8 cellular contexts compared by ENCODE assay signal in the genomic region with DNA sequence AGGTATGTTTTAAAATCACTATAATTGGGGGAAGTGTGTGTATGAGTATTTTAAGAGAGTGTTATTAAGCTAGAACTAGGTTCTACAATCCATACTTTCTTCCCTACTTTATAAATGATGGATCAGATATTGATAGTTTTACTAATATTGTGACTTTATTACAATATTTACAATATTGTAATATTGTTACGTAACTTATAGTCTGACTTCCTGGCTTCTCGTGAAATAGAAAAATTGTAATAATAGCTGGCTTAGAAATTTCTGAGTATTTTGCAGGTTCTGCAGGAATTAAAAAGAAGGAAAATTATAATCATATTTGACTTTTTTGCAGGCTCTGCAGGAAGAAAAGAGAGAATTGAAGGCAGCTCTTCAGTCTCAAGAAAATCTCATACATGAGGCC.
"Had no signal": no experiment of that assay in that cellular context is flagged by ENCODE, and none has a peak within 500 bp of the region (broad histone marks: within the 10 kb centered on the region; RNA-seq: fewer than 3 reads in every experiment).

No MANE protein-coding gene starts in this region.

- H2AFZ ChIP-seq: GM23338 had no signal

- H3K9me3 Mint-ChIP-seq: GM23338, H9 had no signal

- H3K4me1 Mint-ChIP-seq: GM23338, H9 had no signal

- FAIRE-seq: H1, H54, HTR-8/SVneo, K562 had no signal

- H3K4me3 Mint-ChIP-seq: GM23338, H9 had no signal

- DNase-seq: H9, HCEC 1CT, KG1 had no signal

- ATAC-seq: GM23338, K562 had no signal

- H3K27ac Mint-ChIP-seq: GM23338, H9 had no signal

- H3K4me3 ChIP-seq: GM23338, K562 had no signal

- H3K4me2 ChIP-seq: GM23338 had no signal
